ENCODE assay signal across 22 cellular contexts in the genomic region with DNA sequence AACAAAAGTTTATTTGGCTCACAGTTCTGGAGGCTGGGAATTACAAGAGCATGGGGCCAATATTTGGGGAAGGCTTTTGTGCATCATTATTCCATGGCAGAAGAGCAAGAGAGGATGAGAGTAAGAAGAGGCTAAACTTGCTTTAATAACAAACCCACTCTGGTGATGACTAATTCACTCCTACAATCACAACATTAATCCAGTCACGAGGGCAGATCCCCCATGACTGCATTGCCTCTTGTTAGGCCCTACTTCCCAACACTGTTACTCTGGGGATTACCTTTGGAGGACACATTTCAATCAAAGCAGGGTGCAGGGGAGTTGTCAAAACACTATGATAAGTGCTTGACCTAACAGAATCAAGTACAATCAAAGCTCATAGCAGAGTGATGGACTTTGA.
DNase-seq lines count a peak whose midpoint lies in the region; ATAC-seq lines count a peak whose summit lies in the region.
"Had no signal": no experiment of that assay in that cellular context is flagged by ENCODE, and none has a peak within 500 bp of the region (broad histone marks: within the 10 kb centered on the region; RNA-seq: fewer than 3 reads in every experiment).

No MANE protein-coding gene starts in this region.

- ATAC-seq in activated naive CD8-positive, alpha-beta T cell treated with anti-CD3 and anti-CD28 coated beads, Interleukin-2, amount 50 U/mL, for 24 hours, result peak; percentile 54
- ATAC-seq in stimulated activated naive CD8-positive, alpha-beta T cell treated with anti-CD3 and anti-CD28 coated beads, Interleukin-15, Interleukin-2, amounts not matched to agents 100 U/mL and 50 U/mL, for 24 hours, result peak; percentile 32
- ATAC-seq: A549; activated CD8-positive, alpha-beta memory T cell treated with anti-CD3 and anti-CD28 coated beads, Interleukin-2, amount 10 ng/mL, durations not matched to agents 7 days and 5 days; gastroesophageal sphincter had no signal

- H3K36me3 Mint-ChIP-seq in activated naive CD4-positive, alpha-beta T cell treated with anti-CD3 and anti-CD28 coated beads for 36 hours (ENCODE audit: low read depth), result no peaks in the 10 kb centered on the region
- H3K36me3 Mint-ChIP-seq in activated naive CD4-positive, alpha-beta T cell treated with anti-CD3 and anti-CD28 coated beads, Interleukin-2, amount 10 ng/mL, durations not matched to agents 7 days and 5 days, result no peaks in the 10 kb centered on the region
- peaks cover 4% of the 10 kb centered on the region for H3K36me3 Mint-ChIP-seq in activated naive CD8-positive, alpha-beta T cell treated with anti-CD3 and anti-CD28 coated beads, Interleukin-2, amount 50 U/mL, for 24 hours (ENCODE audit: low read depth)
- H3K36me3 Mint-ChIP-seq: activated CD8-positive, alpha-beta memory T cell treated with anti-CD3 and anti-CD28 coated beads, Interleukin-2, amount 10 ng/mL, durations not matched to agents 7 days and 5 days; brain had no signal

- H3K27me3 Mint-ChIP-seq in activated naive CD4-positive, alpha-beta T cell treated with anti-CD3 and anti-CD28 coated beads for 36 hours (ENCODE audit: low read depth), result no peaks in the 10 kb centered on the region
- H3K27me3 Mint-ChIP-seq in activated naive CD4-positive, alpha-beta T cell treated with anti-CD3 and anti-CD28 coated beads, Interleukin-2, amount 10 ng/mL, durations not matched to agents 7 days and 5 days, result no peaks in the 10 kb centered on the region
- no peaks in the 10 kb centered on the region for H3K27me3 Mint-ChIP-seq in activated naive CD8-positive, alpha-beta T cell treated with anti-CD3 and anti-CD28 coated beads, Interleukin-2, amount 50 U/mL, for 24 hours
- H3K27me3 Mint-ChIP-seq: activated B cell treated with CpG ODN at 0.5 μM for 24 hours; activated CD8-positive, alpha-beta memory T cell treated with anti-CD3 and anti-CD28 coated beads, Interleukin-2, amount 10 ng/mL, durations not matched to agents 7 days and 5 days; brain; CD4-positive, alpha-beta T cell had no signal

- no peak overlapping the region for H3K27ac Mint-ChIP-seq in activated naive CD4-positive, alpha-beta T cell treated with anti-CD3 and anti-CD28 coated beads for 36 hours
- no peak overlapping the region for H3K27ac Mint-ChIP-seq in activated naive CD4-positive, alpha-beta T cell treated with anti-CD3 and anti-CD28 coated beads, Interleukin-2, amount 10 ng/mL, durations not matched to agents 7 days and 5 days
- H3K27ac Mint-ChIP-seq in activated naive CD8-positive, alpha-beta T cell treated with anti-CD3 and anti-CD28 coated beads, Interleukin-2, amount 50 U/mL, for 24 hours, result peak overlapping the region; percentile 54
- H3K27ac Mint-ChIP-seq: activated B cell treated with CpG ODN at 0.5 μM for 24 hours; activated CD8-positive, alpha-beta memory T cell treated with anti-CD3 and anti-CD28 coated beads, Interleukin-2, amount 10 ng/mL, durations not matched to agents 7 days and 5 days; CD4-positive, alpha-beta T cell had no signal

- H3K27ac ChIP-seq in substantia nigra (ENCODE audit: low read depth, low read length, poor library complexity, severe bottlenecking), result no peak overlapping the region
- H3K27ac ChIP-seq: A549, gastroesophageal sphincter, neutrophil, sigmoid colon had no signal

- intact Hi-C loops in activated naive CD4-positive, alpha-beta T cell treated with anti-CD3 and anti-CD28 coated beads for 36 hours (cut with micrococcal nuclease), result no loop called here

- no peaks in the 10 kb centered on the region for H3K9me3 Mint-ChIP-seq in activated naive CD4-positive, alpha-beta T cell treated with anti-CD3 and anti-CD28 coated beads for 36 hours
- no peaks in the 10 kb centered on the region for H3K9me3 Mint-ChIP-seq in activated naive CD4-positive, alpha-beta T cell treated with anti-CD3 and anti-CD28 coated beads, Interleukin-2, amount 10 ng/mL, durations not matched to agents 7 days and 5 days
- H3K9me3 Mint-ChIP-seq in activated naive CD8-positive, alpha-beta T cell treated with anti-CD3 and anti-CD28 coated beads, Interleukin-2, amount 50 U/mL, for 24 hours, result no peaks in the 10 kb centered on the region
- H3K9me3 Mint-ChIP-seq: activated B cell treated with CpG ODN at 0.5 μM for 24 hours; brain; CD4-positive, alpha-beta T cell had no signal

- CTCF ChIA-PET in activated naive CD4-positive, alpha-beta T cell treated with anti-CD3 and anti-CD28 coated beads for 36 hours (lab: Charles Lee), result interaction anchor here (1.4 kb wide), 1 partner anchor 14 kb away, joined by 5 read pairs; no protein-coding TSS in a partner anchor
- CTCF ChIA-PET in activated naive CD4-positive, alpha-beta T cell treated with anti-CD3 and anti-CD28 coated beads, Interleukin-2, amount 10 ng/mL, durations not matched to agents 7 days and 5 days (lab: Charles Lee), result no interaction called here

- DNase-seq in activated naive CD4-positive, alpha-beta T cell treated with anti-CD3 and anti-CD28 coated beads for 36 hours, result peak; percentile 12
- no peak for DNase-seq in activated naive CD4-positive, alpha-beta T cell treated with anti-CD3 and anti-CD28 coated beads, Interleukin-2, amount 10 ng/mL, durations not matched to agents 7 days and 5 days
- DNase-seq in activated naive CD8-positive, alpha-beta T cell treated with anti-CD3 and anti-CD28 coated beads, Interleukin-2, amount 50 U/mL, for 24 hours, result no peak
- DNase-seq in fibroblast of peridontal ligament (ENCODE audit: extremely low read depth), result peak; percentile 33
- no peak for DNase-seq in stimulated activated naive CD8-positive, alpha-beta T cell treated with anti-CD3 and anti-CD28 coated beads, Interleukin-15, Interleukin-2, amounts not matched to agents 100 U/mL and 50 U/mL, for 24 hours
- no peak for DNase-seq in GM03348 (ENCODE audit: low spot score)
- DNase-seq in substantia nigra (lab: John Stamatoyannopoulos, UW), result no peak
- DNase-seq in stimulated activated CD4-positive, alpha-beta T cell treated with anti-CD3 and anti-CD28 coated beads, Interleukin-4, amount 100 ng/mL, for 1 hour, result no peak
- DNase-seq: activated B cell treated with CpG ODN at 0.5 μM for 24 hours; activated CD8-positive, alpha-beta memory T cell treated with anti-CD3 and anti-CD28 coated beads, Interleukin-2, amount 10 ng/mL, durations not matched to agents 7 days and 5 days; activated gamma-delta T cell; CD4-positive, alpha-beta T cell; DND-41; effector memory CD4-positive, alpha-beta T cell; mesendoderm; NCI-H748 treated with DMSO at 0.1 percent for 48 hours; RPMI8226; sigmoid colon had no signal

- no peak overlapping the region for H3K4me3 Mint-ChIP-seq in activated naive CD4-positive, alpha-beta T cell treated with anti-CD3 and anti-CD28 coated beads for 36 hours
- no peak overlapping the region for H3K4me3 Mint-ChIP-seq in activated naive CD4-positive, alpha-beta T cell treated with anti-CD3 and anti-CD28 coated beads, Interleukin-2, amount 10 ng/mL, durations not matched to agents 7 days and 5 days
- no peak overlapping the region for H3K4me3 Mint-ChIP-seq in activated naive CD8-positive, alpha-beta T cell treated with anti-CD3 and anti-CD28 coated beads, Interleukin-2, amount 50 U/mL, for 24 hours
- H3K4me3 Mint-ChIP-seq: activated B cell treated with CpG ODN at 0.5 μM for 24 hours; activated CD8-positive, alpha-beta memory T cell treated with anti-CD3 and anti-CD28 coated beads, Interleukin-2, amount 10 ng/mL, durations not matched to agents 7 days and 5 days; brain; CD4-positive, alpha-beta T cell had no signal

- H3K4me1 Mint-ChIP-seq in activated naive CD4-positive, alpha-beta T cell treated with anti-CD3 and anti-CD28 coated beads for 36 hours (ENCODE audit: low read depth), result peaks cover 35% of the 10 kb centered on the region
- no peaks in the 10 kb centered on the region for H3K4me1 Mint-ChIP-seq in activated naive CD4-positive, alpha-beta T cell treated with anti-CD3 and anti-CD28 coated beads, Interleukin-2, amount 10 ng/mL, durations not matched to agents 7 days and 5 days
- H3K4me1 Mint-ChIP-seq in activated naive CD8-positive, alpha-beta T cell treated with anti-CD3 and anti-CD28 coated beads, Interleukin-2, amount 50 U/mL, for 24 hours, result peaks cover 23% of the 10 kb centered on the region
- H3K4me1 Mint-ChIP-seq: activated CD8-positive, alpha-beta memory T cell treated with anti-CD3 and anti-CD28 coated beads, Interleukin-2, amount 10 ng/mL, durations not matched to agents 7 days and 5 days had no signal

Comparison
In these comparisons a context has a peak if more than half of its experiments do, and no peak if none do; other contexts are left out.
1. DNase-seq: peak in activated naive CD4-positive, alpha-beta T cell treated with anti-CD3 and anti-CD28 coated beads for 36 hours (single experiment) and fibroblast of peridontal ligament (single experiment); none in activated naive CD4-positive, alpha-beta T cell treated with anti-CD3 and anti-CD28 coated beads, Interleukin-2, amount 10 ng/mL, durations not matched to agents 7 days and 5 days (single experiment), activated naive CD8-positive, alpha-beta T cell treated with anti-CD3 and anti-CD28 coated beads, Interleukin-2, amount 50 U/mL, for 24 hours (single experiment), stimulated activated naive CD8-positive, alpha-beta T cell treated with anti-CD3 and anti-CD28 coated beads, Interleukin-15, Interleukin-2, amounts not matched to agents 100 U/mL and 50 U/mL, for 24 hours (single experiment), GM03348 (single experiment), substantia nigra (0 of 49) and stimulated activated CD4-positive, alpha-beta T cell treated with anti-CD3 and anti-CD28 coated beads, Interleukin-4, amount 100 ng/mL, for 1 hour (single experiment).